In the genomic region with DNA sequence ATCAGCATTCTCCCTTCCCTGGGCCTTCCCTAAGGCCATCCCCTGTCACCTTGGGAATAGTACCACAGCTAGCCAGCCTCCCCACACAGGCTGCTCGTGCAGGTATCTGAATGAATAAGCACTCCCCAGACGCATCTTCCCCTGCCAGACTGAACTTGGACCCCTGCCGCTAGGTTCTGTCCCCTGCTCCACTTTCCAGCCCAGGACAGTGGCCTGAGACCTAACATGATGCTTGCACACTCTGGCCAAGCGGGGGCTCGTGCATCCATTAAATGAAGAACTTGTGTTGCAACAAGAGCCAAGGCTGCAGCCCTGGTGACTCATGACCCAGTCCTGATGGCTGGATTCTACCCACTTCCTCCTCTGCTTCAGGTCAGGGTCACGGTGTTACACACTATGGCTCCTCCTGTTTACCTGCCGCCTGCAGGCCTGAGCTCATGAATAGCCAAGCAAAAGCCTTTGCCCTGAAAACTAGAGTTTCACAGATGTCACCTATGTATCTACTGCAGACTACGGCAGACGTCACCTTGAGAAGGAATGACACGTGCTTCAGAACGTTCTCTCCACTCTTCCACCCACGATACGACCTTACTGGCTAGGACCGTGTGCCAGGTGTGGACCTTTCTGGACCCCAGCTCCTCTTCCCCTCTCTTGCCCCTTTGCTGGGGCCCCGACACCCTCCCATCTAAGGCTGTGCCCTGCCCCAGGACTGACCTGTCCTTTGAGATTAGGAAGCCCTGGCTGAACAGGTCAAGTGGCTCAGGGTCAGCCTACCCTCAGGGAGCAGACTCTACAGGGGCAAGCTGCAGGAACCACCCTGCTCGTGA, we compare ENCODE assay signal across 9 cellular contexts. TPM values are rescaled to one million over a fixed set of nuclear protein-coding genes. Genes with fewer than 3 reads are reported as not detected.
DNase-seq lines count a peak whose midpoint lies in the region; ATAC-seq, FAIRE-seq and TF ChIP-seq lines count a peak whose summit lies in the region.
"Had no signal": no experiment of that assay in that cellular context is flagged by ENCODE, and none has a peak within 500 bp of the region (broad histone marks: within the 10 kb centered on the region; RNA-seq: fewer than 3 reads in every experiment).

No MANE protein-coding gene starts in this region.

- no peaks in the 10 kb centered on the region for H3K36me3 Mint-ChIP-seq in activated naive CD4-positive, alpha-beta T cell treated with anti-CD3 and anti-CD28 coated beads, Interleukin-2, amount 50 U/mL, for 24 hours
- H3K36me3 Mint-ChIP-seq in WTC11 (no peaks in the 10 kb centered on the region), glutamatergic neuron (ENCODE audit: unreplicated experiment) (no peaks in the 10 kb centered on the region)

- peaks cover 23 to 30% of the 10 kb centered on the region in 2 donors for H3K4me1 ChIP-seq in kidney (ENCODE audit: control insufficient read depth in 1 of 2, insufficient read depth in 1 of 2, low read depth in 1 of 2, low read length in 2 of 2)

- no peaks in the 10 kb centered on the region for H3K27me3 Mint-ChIP-seq in activated naive CD4-positive, alpha-beta T cell treated with anti-CD3 and anti-CD28 coated beads, Interleukin-2, amount 50 U/mL, for 24 hours
- H3K27me3 Mint-ChIP-seq in WTC11 (ENCODE audit: low read depth) (no peaks in the 10 kb centered on the region), glutamatergic neuron (ENCODE audit: unreplicated experiment) (peaks cover 5% of the 10 kb centered on the region)

- peak overlapping the region; percentile 38 for H3K27ac Mint-ChIP-seq in activated naive CD4-positive, alpha-beta T cell treated with anti-CD3 and anti-CD28 coated beads, Interleukin-2, amount 50 U/mL, for 24 hours
- peak overlapping the region; percentile 51 for H3K27ac Mint-ChIP-seq in WTC11
- no peak overlapping the region for H3K27ac Mint-ChIP-seq in glutamatergic neuron (ENCODE audit: unreplicated experiment)

- DNase-seq in activated naive CD4-positive, alpha-beta T cell (lab: John Stamatoyannopoulos, UW): no peak
- DNase-seq in WTC11 (ENCODE audit: low spot score) (no peak), kidney (peak; percentile 89), occipital lobe (lab: John Stamatoyannopoulos, UW) (no peak), GDM1 (lab: John Stamatoyannopoulos, UW) (no peak), glutamatergic neuron (no peak)
- DNase-seq: DND-41 had no signal

- no peak overlapping the region for H3K4me3 ChIP-seq in kidney (ENCODE audit: low read length in 2 of 2)

- no peak overlapping the region for H3K4me3 Mint-ChIP-seq in activated naive CD4-positive, alpha-beta T cell treated with anti-CD3 and anti-CD28 coated beads, Interleukin-2, amount 50 U/mL, for 24 hours
- H3K4me3 Mint-ChIP-seq in WTC11 (no peak overlapping the region), glutamatergic neuron (ENCODE audit: unreplicated experiment) (no peak overlapping the region)

- peak; percentile 56 for ATAC-seq in HG03460 (IDR thresholded peaks at IDR 0.05; ENCODE audit: unreplicated experiment)
- peak; percentile 6 for ATAC-seq in WTC11

- no peak for FAIRE-seq in kidney (lab: Jason Lieb, UNC)

- intact Hi-C loops in kidney (cut with DNase I): no loop called here

- CTCF ChIA-PET in WTC11 (lab: Charles Lee): interaction anchor here (0.8 to 1.2 kb wide), 3 partner anchors 31 to 226 kb away, joined by 3 to 4 read pairs (median 3); no protein-coding TSS in a partner anchor

- TF ChIP-seq CTCF in WTC11 (IDR thresholded peaks at IDR 0.05) (no peak), kidney (IDR thresholded peaks at IDR 0.05; ENCODE audit: borderline replicate concordance, extremely low read depth, insufficient read depth) (no peak), glutamatergic neuron (IDR thresholded peaks at IDR 0.05; ENCODE audit: partially characterized antibody, unreplicated experiment) (no peak)

- no peaks in the 10 kb centered on the region for H3K9me3 Mint-ChIP-seq in activated naive CD4-positive, alpha-beta T cell treated with anti-CD3 and anti-CD28 coated beads, Interleukin-2, amount 50 U/mL, for 24 hours
- H3K9me3 Mint-ChIP-seq in WTC11 (no peaks in the 10 kb centered on the region), glutamatergic neuron (ENCODE audit: unreplicated experiment) (no peaks in the 10 kb centered on the region)

- peak overlapping the region; percentile 42 to 57 for H3K27ac ChIP-seq in kidney (ENCODE audit: low read depth in 2 of 2, low read length in 2 of 2)

- H3K9me3 ChIP-seq in kidney (ENCODE audit: control insufficient read depth in 1 of 2, low read length in 2 of 2): no peaks in the 10 kb centered on the region

- no peaks in the 10 kb centered on the region for H3K36me3 ChIP-seq in kidney (ENCODE audit: control insufficient read depth in 1 of 2, insufficient read depth in 2 of 2, low read length in 2 of 2)

- H3K4me1 Mint-ChIP-seq in activated naive CD4-positive, alpha-beta T cell treated with anti-CD3 and anti-CD28 coated beads, Interleukin-2, amount 50 U/mL, for 24 hours: peaks cover 46% of the 10 kb centered on the region
- peaks cover 56% of the 10 kb centered on the region for H3K4me1 Mint-ChIP-seq in WTC11
- peaks cover 18% of the 10 kb centered on the region for H3K4me1 Mint-ChIP-seq in glutamatergic neuron (ENCODE audit: low read depth, unreplicated experiment)

- no peak overlapping the region for H3K9ac ChIP-seq in kidney (ENCODE audit: low read length in 2 of 2)

- POLR2A ChIA-PET in WTC11 (lab: Charles Lee): interaction anchor here (0.5 to 0.7 kb wide), 4 partner anchors 23 to 86 kb away, joined by 3 to 6 read pairs (median 3); no protein-coding TSS in a partner anchor

TF ChIP-seq in WTC11, 78 proteins besides CTCF, POLR2A, EP300 and RAD21:
- TF ChIP-seq GABPB1 (CRISPR knock-in tag; IDR thresholded peaks at IDR 0.05): peak; percentile 77
- TF ChIP-seq HMGA2 (CRISPR knock-in tag; IDR thresholded peaks at IDR 0.05): no peak

RNA-seq across cellular contexts. Expression of a gene that starts 6.5 kb away (rescaled TPM):
- total RNA-seq in WTC11 (2021) (23.4 to 28.3 TPM (median 27.3 TPM) in 3 replicates), kidney (47.7 TPM), occipital lobe (14.2 TPM), glutamatergic neuron (ENCODE audit: unreplicated experiment) (13.9 TPM)
- polyA plus RNA-seq in kidney (ENCODE audit: insufficient read depth, low read depth, low replicate concordance): 95.1 TPM

RNA-seq across cellular contexts. Expression of a gene that starts 24.7 kb away (rescaled TPM):
- total RNA-seq in WTC11 (2021) (54.5 to 67.3 TPM (median 62.0 TPM) in 3 replicates), kidney (58.8 TPM), occipital lobe (86.1 TPM), glutamatergic neuron (ENCODE audit: unreplicated experiment) (57.2 TPM)
- 3.9 TPM for polyA plus RNA-seq in kidney (ENCODE audit: insufficient read depth, low read depth, low replicate concordance)
